ENCODE assay signal across 8 cellular contexts in the genomic region with DNA sequence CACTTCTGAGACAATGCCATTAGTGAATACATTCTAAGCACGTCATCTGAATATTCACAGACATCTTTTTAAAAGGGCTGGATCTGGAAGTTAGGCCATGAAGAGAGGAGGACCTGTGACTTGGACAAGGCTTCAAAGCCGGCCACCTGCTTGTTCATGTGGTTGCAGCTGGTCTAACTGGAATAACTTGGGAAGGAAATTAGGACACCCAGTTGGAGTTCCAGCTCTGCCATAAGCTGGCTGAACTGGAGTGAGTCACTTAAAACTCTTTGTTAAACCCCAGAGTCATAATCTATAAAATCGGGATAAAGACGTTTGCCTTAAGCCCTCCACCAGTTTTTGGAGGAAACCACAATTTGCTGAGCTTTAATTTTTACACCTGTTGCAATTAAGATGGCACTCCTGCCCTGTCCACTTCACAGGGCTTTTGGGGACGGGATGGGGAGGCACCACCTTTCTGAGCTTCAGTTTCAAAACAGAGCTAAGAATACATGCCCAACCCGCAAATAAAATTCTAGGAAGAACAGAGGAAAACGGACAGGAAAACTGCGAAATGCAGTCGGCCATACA. TPM values are rescaled to one million over a fixed set of nuclear protein-coding genes. Genes with fewer than 3 reads are reported as not detected.
DNase-seq lines count a peak whose midpoint lies in the region; ATAC-seq, FAIRE-seq and TF ChIP-seq lines count a peak whose summit lies in the region.

No MANE protein-coding gene starts in this region.

- peak overlapping the region; percentile 77 for H3K27ac Mint-ChIP-seq in activated T-cell treated with anti-CD3 and anti-CD28 coated beads, Interleukin-2, amount 50 U/mL, for 24 hours
- peak overlapping the region; percentile 83 to 87 for H3K27ac Mint-ChIP-seq in natural killer cell treated with Interleukin-12 subunit alpha and Interleukin-12 subunit beta and Interleukin-15 and Interleukin-18, amount 100 ng/mL, for 72 hours

- no peaks in the 10 kb centered on the region for H3K9me3 Mint-ChIP-seq in activated T-cell treated with anti-CD3 and anti-CD28 coated beads, Interleukin-2, amount 50 U/mL, for 24 hours
- no peaks in the 10 kb centered on the region for H3K9me3 Mint-ChIP-seq in natural killer cell treated with Interleukin-12 subunit alpha and Interleukin-12 subunit beta and Interleukin-15 and Interleukin-18, amount 100 ng/mL, for 72 hours

- TF ChIP-seq POLR2A in GM12892 (IDR thresholded peaks at IDR 0.05; ENCODE audit: low read depth, low read length) (no peak), H54 (IDR thresholded peaks at IDR 0.05; ENCODE audit: low read depth, low read length) (no peak)

- H3K36me3 ChIP-seq in duodenal mucosa (ENCODE audit: control insufficient read depth in 1 of 2, insufficient read depth in 2 of 2, low read length in 2 of 2) = no peaks in the 10 kb centered on the region

- H3K9ac ChIP-seq in duodenal mucosa (ENCODE audit: low read depth in 1 of 2, low read length in 2 of 2) = peak overlapping the region; percentile 81 to 87

- no peak for ATAC-seq in natural killer cell treated with Interleukin-12 subunit alpha and Interleukin-12 subunit beta and Interleukin-15 and Interleukin-18, amount 100 ng/mL, for 72 hours

- H3K27me3 Mint-ChIP-seq in activated T-cell treated with anti-CD3 and anti-CD28 coated beads, Interleukin-2, amount 50 U/mL, for 24 hours = peaks cover 3% of the 10 kb centered on the region
- H3K27me3 Mint-ChIP-seq in natural killer cell treated with Interleukin-12 subunit alpha and Interleukin-12 subunit beta and Interleukin-15 and Interleukin-18, amount 100 ng/mL, for 72 hours = peaks cover 0 to 12% of the 10 kb centered on the region in 2 donors

- no peaks in the 10 kb centered on the region for H3K27me3 ChIP-seq in duodenal mucosa (ENCODE audit: control insufficient read depth in 1 of 2, insufficient read depth in 2 of 2, low read length in 2 of 2)

- FAIRE-seq in GM12892 (lab: Jason Lieb, UNC) (no peak), H54 (lab: Jason Lieb, UNC) (no peak)

- DNase-seq in activated T-cell treated with anti-CD3 and anti-CD28 coated beads, Interleukin-2, amount 50 U/mL, for 24 hours = no peak
- no peak for DNase-seq in activated T-cell treated with anti-CD3 and anti-CD28 coated beads, Interleukin-2, amount 50 U/mL, for 1 hour
- DNase-seq in NCI-H510A (lab: John Stamatoyannopoulos, UW) (peak; percentile 51), GM12892 (ENCODE audit: insufficient read length) (no peak), ecto neural progenitor cell (ENCODE audit: low spot score) (no peak), H54 (ENCODE audit: insufficient read length, low spot score) (no peak)
- no peak for DNase-seq in natural killer cell treated with Interleukin-12 subunit alpha and Interleukin-12 subunit beta and Interleukin-15 and Interleukin-18, amount 100 ng/mL, for 72 hours (ENCODE audit: low spot score)

- peaks cover 29% of the 10 kb centered on the region for H3K4me1 Mint-ChIP-seq in activated T-cell treated with anti-CD3 and anti-CD28 coated beads, Interleukin-2, amount 50 U/mL, for 24 hours (ENCODE audit: low read depth)
- peaks cover 20% of the 10 kb centered on the region in 2 donors for H3K4me1 Mint-ChIP-seq in natural killer cell treated with Interleukin-12 subunit alpha and Interleukin-12 subunit beta and Interleukin-15 and Interleukin-18, amount 100 ng/mL, for 72 hours (ENCODE audit: low read depth in 2 of 2)

- H3K9me3 ChIP-seq in duodenal mucosa (ENCODE audit: control insufficient read depth in 1 of 2, low read length in 2 of 2) = no peaks in the 10 kb centered on the region

- H3K36me3 Mint-ChIP-seq in activated T-cell treated with anti-CD3 and anti-CD28 coated beads, Interleukin-2, amount 50 U/mL, for 24 hours (ENCODE audit: low read depth) = peaks cover 11% of the 10 kb centered on the region
- no peaks in the 10 kb centered on the region for H3K36me3 Mint-ChIP-seq in natural killer cell treated with Interleukin-12 subunit alpha and Interleukin-12 subunit beta and Interleukin-15 and Interleukin-18, amount 100 ng/mL, for 72 hours

- peak overlapping the region; percentile 95 to 98 for H3K4me3 ChIP-seq in duodenal mucosa (ENCODE audit: low read depth in 1 of 2, low read length in 2 of 2)

- H3K4me1 ChIP-seq in duodenal mucosa (ENCODE audit: control insufficient read depth in 1 of 2, insufficient read depth in 2 of 2, low read length in 2 of 2) = peaks cover 10 to 19% of the 10 kb centered on the region in 2 donors

- H3K4me3 Mint-ChIP-seq in activated T-cell treated with anti-CD3 and anti-CD28 coated beads, Interleukin-2, amount 50 U/mL, for 24 hours = peak overlapping the region; percentile 80
- peak overlapping the region; percentile 95 for H3K4me3 Mint-ChIP-seq in natural killer cell treated with Interleukin-12 subunit alpha and Interleukin-12 subunit beta and Interleukin-15 and Interleukin-18, amount 100 ng/mL, for 72 hours

- H3K27ac ChIP-seq in duodenal mucosa (ENCODE audit: low read depth, low read length) = no peak overlapping the region

RNA-seq across cellular contexts. Expression of a gene that starts 0.5 kb away (rescaled TPM):
- total RNA-seq in natural killer cell treated with Interleukin-12 subunit alpha and Interleukin-12 subunit beta and Interleukin-15 and Interleukin-18, amount 100 ng/mL, for 72 hours = 10 to 100 TPM; 19.6 to 32.8 TPM
- 16.2 TPM for polyA plus RNA-seq in GM12892 (2012; ENCODE audit: missing spikeins)
